10 cellular contexts compared by ENCODE assay signal in genomic region chr9:21688108-21689102, GRCh38.
A peak's percentile ranks its signal among the peaks of the same experiment; 100 is the strongest.
DNase-seq lines count a peak whose midpoint lies in the region; ATAC-seq lines count a peak whose summit lies in the region.
"Had no signal": no experiment of that assay in that cellular context is flagged by ENCODE, and none has a peak within 500 bp of the region (broad histone marks: within the 10 kb centered on the region; RNA-seq: fewer than 3 reads in every experiment).

No MANE protein-coding gene starts in this region.

- peak overlapping the region; percentile 27 for H3K4me3 ChIP-seq in SJSA1
- H3K4me3 ChIP-seq: vagina had no signal

- H3K27ac ChIP-seq in SJSA1, result peak overlapping the region; percentile 86
- H3K27ac ChIP-seq: vagina had no signal

- H3K36me3 ChIP-seq in SJSA1, result no peaks in the 10 kb centered on the region
- H3K36me3 ChIP-seq: vagina had no signal

- H3K9me3 Mint-ChIP-seq in stimulated activated effector memory CD8-positive, alpha-beta T cell treated with anti-CD3 and anti-CD28 coated beads, Interleukin-12 subunit alpha, Interleukin-12 subunit beta, amount 100 ng/mL, for 72 hours, result no peaks in the 10 kb centered on the region

- peaks cover 14% of the 10 kb centered on the region for H3K4me1 Mint-ChIP-seq in stimulated activated effector memory CD8-positive, alpha-beta T cell treated with anti-CD3 and anti-CD28 coated beads, Interleukin-12 subunit alpha, Interleukin-12 subunit beta, amount 100 ng/mL, for 72 hours
- H3K4me1 Mint-ChIP-seq: B cell had no signal

- ATAC-seq in stimulated activated effector memory CD8-positive, alpha-beta T cell treated with anti-CD3 and anti-CD28 coated beads, Interleukin-12 subunit alpha, Interleukin-12 subunit beta, amount 100 ng/mL, for 72 hours, result peak; percentile 41
- no peak for ATAC-seq in HG03045 (IDR thresholded peaks at IDR 0.05; ENCODE audit: unreplicated experiment)

- H3K4me3 Mint-ChIP-seq in stimulated activated effector memory CD8-positive, alpha-beta T cell treated with anti-CD3 and anti-CD28 coated beads, Interleukin-12 subunit alpha, Interleukin-12 subunit beta, amount 100 ng/mL, for 72 hours, result peak overlapping the region; percentile 20
- H3K4me3 Mint-ChIP-seq: B cell had no signal

- peak; percentile 6 to 33 for DNase-seq in SHP77 (lab: John Stamatoyannopoulos, UW)
- DNase-seq in SHP77 treated with DMSO at 0.1 percent for 48 hours (lab: John Stamatoyannopoulos, UW), result no peak
- peak; percentile 45 to 52 for DNase-seq in SJSA1 (ENCODE audit: low read depth in 1 of 2, low spot score in 2 of 2)
- peak; percentile 67 for DNase-seq in fibroblast of peridontal ligament (ENCODE audit: extremely low read depth)
- peak in 1 of 2 donors; percentile 48 for DNase-seq in stimulated activated effector memory CD8-positive, alpha-beta T cell treated with anti-CD3 and anti-CD28 coated beads, Interleukin-12 subunit alpha, Interleukin-12 subunit beta, amount 100 ng/mL, for 72 hours (ENCODE audit: low spot score in 2 of 2)
- DNase-seq in SW480 (ENCODE audit: low spot score), result no peak
- DNase-seq in activated T-cell treated with anti-CD3 and anti-CD28 coated beads for 4 hours, result no peak

- peaks cover 48% of the 10 kb centered on the region for H3K4me1 ChIP-seq in SJSA1 (replicated peaks)

- H3K9me3 ChIP-seq in SJSA1 (replicated peaks), result no peaks in the 10 kb centered on the region
- H3K9me3 ChIP-seq: vagina had no signal

- H3K27me3 ChIP-seq in SJSA1 (replicated peaks), result no peaks in the 10 kb centered on the region
- H3K27me3 ChIP-seq: vagina had no signal

- no peaks in the 10 kb centered on the region for H3K36me3 Mint-ChIP-seq in stimulated activated effector memory CD8-positive, alpha-beta T cell treated with anti-CD3 and anti-CD28 coated beads, Interleukin-12 subunit alpha, Interleukin-12 subunit beta, amount 100 ng/mL, for 72 hours

- H3K27ac Mint-ChIP-seq in stimulated activated effector memory CD8-positive, alpha-beta T cell treated with anti-CD3 and anti-CD28 coated beads, Interleukin-12 subunit alpha, Interleukin-12 subunit beta, amount 100 ng/mL, for 72 hours, result peak overlapping the region; percentile 32
- H3K27ac Mint-ChIP-seq: B cell had no signal

Comparison
In these comparisons a context has a peak if more than half of its experiments do, and no peak if none do; other contexts are left out.
1. DNase-seq: peak in SHP77 (2 of 2), SJSA1 (2 of 2) and fibroblast of peridontal ligament (single experiment); none in SHP77 treated with DMSO at 0.1 percent for 48 hours (single experiment), SW480 (single experiment) and activated T-cell treated with anti-CD3 and anti-CD28 coated beads for 4 hours (single experiment).